8 cellular contexts compared by ENCODE assay signal in genomic region chr1:54051936-54052469, GRCh38. TPM values are rescaled to one million over a fixed set of nuclear protein-coding genes. Genes with fewer than 3 reads are reported as not detected.
DNase-seq lines count a peak whose midpoint lies in the region; ATAC-seq and TF ChIP-seq lines count a peak whose summit lies in the region.
"Had no signal": no experiment of that assay in that cellular context is flagged by ENCODE, and none has a peak within 500 bp of the region (broad histone marks: within the 10 kb centered on the region; RNA-seq: fewer than 3 reads in every experiment).

No MANE protein-coding gene starts in this region.

- TF ChIP-seq CTCF in HFF-Myc (IDR thresholded peaks at IDR 0.05; ENCODE audit: low read depth, low read length, missing control alignments) = no peak
- TF ChIP-seq CTCF in SU-DHL-6 (IDR thresholded peaks at IDR 0.05; ENCODE audit: insufficient read depth, low read length, poor library complexity, severe bottlenecking) = no peak
- TF ChIP-seq CTCF in thoracic aorta (IDR thresholded peaks at IDR 0.05) = no peak

- H3K27me3 ChIP-seq in SU-DHL-6 (ENCODE audit: low read length) = no peaks in the 10 kb centered on the region
- H3K27me3 ChIP-seq in thoracic aorta (replicated peaks; ENCODE audit: insufficient read depth) = no peaks in the 10 kb centered on the region

- peak overlapping the region; percentile 71 for H3K9ac ChIP-seq in SU-DHL-6 (ENCODE audit: low read length)

- H3K79me2 ChIP-seq in SU-DHL-6 (ENCODE audit: insufficient read depth, low read length) = peaks cover 69% of the 10 kb centered on the region

- no peaks in the 10 kb centered on the region for H4K20me1 ChIP-seq in SU-DHL-6 (ENCODE audit: low read depth, low read length)

- H3K4me3 ChIP-seq in HFF-Myc (replicated peaks; ENCODE audit: low read depth, low read length) (peak overlapping the region; percentile 98), SU-DHL-6 (ENCODE audit: insufficient read depth, low read length, poor library complexity, severe bottlenecking) (peak overlapping the region; percentile 88), iPS-18c (ENCODE audit: insufficient read depth, low read depth, low read length) (peak overlapping the region; percentile 61), thoracic aorta (peak overlapping the region; percentile 85)

- H3F3A ChIP-seq in SU-DHL-6 (ENCODE audit: insufficient read depth) = peaks cover 8% of the 10 kb centered on the region

- H3K9me3 ChIP-seq in SU-DHL-6 (ENCODE audit: insufficient read depth, low read length) (no peaks in the 10 kb centered on the region), iPS-18c (ENCODE audit: control insufficient read depth, insufficient read depth, low read length) (no peaks in the 10 kb centered on the region), thoracic aorta (no peaks in the 10 kb centered on the region)

- no peaks in the 10 kb centered on the region for H3K9me2 ChIP-seq in SU-DHL-6 (replicated peaks; ENCODE audit: insufficient read depth, low read length)

- peaks cover 27 to 44% of the 10 kb centered on the region in 2 donors for H3K4me1 ChIP-seq in thoracic aorta (ENCODE audit: control insufficient read depth in 1 of 2, low read depth in 2 of 2)

- H3K27ac ChIP-seq in SU-DHL-6 (ENCODE audit: low read depth, low read length) (peak overlapping the region; percentile 72; the same call in 1 of the 2 replicates), thoracic aorta (peak overlapping the region; percentile 96 to 97)

- ATAC-seq in thoracic aorta (ENCODE audit: insufficient number of reproducible peaks, low FRiP score, low read depth) (no peak), GM18502 (IDR thresholded peaks at IDR 0.05; ENCODE audit: poor library complexity, unreplicated experiment) (no peak)

- H2AFZ ChIP-seq in SU-DHL-6 (ENCODE audit: low read depth, low read length, severe bottlenecking) = peak overlapping the region; percentile 43

- peak overlapping the region; percentile 79 for H3K4me2 ChIP-seq in SU-DHL-6 (ENCODE audit: low read depth, low read length, poor library complexity, severe bottlenecking)

- H3K36me3 ChIP-seq in SU-DHL-6 (ENCODE audit: low read length) = no peaks in the 10 kb centered on the region
- H3K36me3 ChIP-seq in thoracic aorta = no peaks in the 10 kb centered on the region

- no peak for DNase-seq in HFF-Myc (ENCODE audit: extremely low read depth, low read depth)
- no peak for DNase-seq in thoracic aorta (ENCODE audit: low spot score)
- no peak for DNase-seq in middle frontal gyrus (ENCODE audit: extremely low spot score, low spot score)
- no peak for DNase-seq in NCI-H345 (lab: John Stamatoyannopoulos, UW)

RNA-seq across cellular contexts. Expression of gene TMEM59, which starts 1.0 kb away (rescaled TPM):
- 100 to 1,000 TPM; 282 to 326 TPM for total RNA-seq in thoracic aorta

RNA-seq across cellular contexts. Expression of gene TCEANC2, which starts 1.4 kb away (rescaled TPM):
- total RNA-seq in thoracic aorta = 1 to 10 TPM; 2.0 to 7.8 TPM

RNA-seq across cellular contexts. Expression of gene LDLRAD1, which starts 34.0 kb away (rescaled TPM):
- total RNA-seq in thoracic aorta = not detected
- total RNA-seq: natural killer cell had no signal
